Comparison of ENCODE assay signal across 1 cellular context in the genomic region with DNA sequence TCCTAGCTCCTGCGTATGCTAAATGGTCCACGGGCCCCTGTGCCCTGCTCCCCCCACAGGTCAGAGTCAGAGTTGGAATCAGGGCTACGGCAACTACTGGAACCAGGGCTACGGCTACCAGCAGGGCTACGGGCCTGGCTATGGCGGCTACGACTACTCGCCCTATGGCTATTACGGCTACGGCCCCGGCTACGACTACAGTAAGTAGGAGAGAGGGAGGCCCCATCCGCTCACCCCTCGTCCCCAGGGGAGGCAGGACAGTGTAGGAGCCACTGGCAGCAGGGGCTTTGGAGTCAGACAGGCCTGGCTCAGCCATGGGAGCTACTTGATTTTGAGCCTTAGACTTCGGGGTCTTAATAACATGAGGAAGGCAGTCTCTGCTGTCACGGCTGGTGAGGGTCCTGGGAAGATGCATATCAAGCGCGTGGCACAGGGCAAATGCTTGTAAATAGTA.
TF ChIP-seq lines count a peak whose summit lies in the region.

No MANE protein-coding gene starts in this region.

TF ChIP-seq in A549, 52 proteins besides CTCF, POLR2A, EP300 and RAD21:
- TF ChIP-seq CHD2 (IDR thresholded peaks at IDR 0.05; ENCODE audit: low read length, partially characterized antibody) (no peak), ZSCAN20 (CRISPR knock-in tag; IDR thresholded peaks at IDR 0.05) (no peak), ZC3H11A (IDR thresholded peaks at IDR 0.05) (no peak)
- TF ChIP-seq, protein P1, sequence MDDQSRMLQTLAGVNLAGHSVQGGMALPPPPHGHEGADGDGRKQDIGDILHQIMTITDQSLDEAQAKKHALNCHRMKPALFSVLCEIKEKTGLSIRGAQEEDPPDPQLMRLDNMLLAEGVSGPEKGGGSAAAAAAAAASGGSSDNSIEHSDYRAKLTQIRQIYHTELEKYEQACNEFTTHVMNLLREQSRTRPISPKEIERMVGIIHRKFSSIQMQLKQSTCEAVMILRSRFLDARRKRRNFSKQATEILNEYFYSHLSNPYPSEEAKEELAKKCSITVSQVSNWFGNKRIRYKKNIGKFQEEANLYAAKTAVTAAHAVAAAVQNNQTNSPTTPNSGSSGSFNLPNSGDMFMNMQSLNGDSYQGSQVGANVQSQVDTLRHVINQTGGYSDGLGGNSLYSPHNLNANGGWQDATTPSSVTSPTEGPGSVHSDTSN (IDR thresholded peaks at IDR 0.05) = peak; percentile 52; the same call in 1 of the 2 replicates
